ENCODE assay signal across 9 cellular contexts in the genomic region with DNA sequence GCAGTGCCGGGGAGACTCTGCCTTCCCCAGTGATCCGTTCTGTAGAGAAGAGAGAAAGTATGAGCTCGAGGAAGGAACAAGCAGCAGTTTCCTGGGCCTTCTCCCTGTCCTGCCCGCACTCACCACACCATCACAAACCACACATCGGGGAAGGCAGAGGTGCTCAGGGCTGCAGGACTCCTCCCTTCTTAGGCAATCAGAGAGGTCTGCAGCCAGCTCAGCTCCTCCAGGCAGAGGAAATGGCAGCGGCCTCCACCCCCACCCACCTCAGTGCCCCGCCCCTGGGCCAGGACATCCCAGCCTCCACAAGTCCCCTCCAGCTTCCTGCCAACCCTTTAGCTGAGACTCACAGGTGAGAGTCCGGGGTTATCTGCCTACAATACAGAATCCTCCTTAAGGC. TPM values are rescaled to one million over a fixed set of nuclear protein-coding genes. Genes with fewer than 3 reads are reported as not detected.
A peak's percentile ranks its signal among the peaks of the same experiment; 100 is the strongest.
DNase-seq lines count a peak whose midpoint lies in the region; ATAC-seq, FAIRE-seq and TF ChIP-seq lines count a peak whose summit lies in the region.
"Had no signal": no experiment of that assay in that cellular context is flagged by ENCODE, and none has a peak within 500 bp of the region (broad histone marks: within the 10 kb centered on the region; RNA-seq: fewer than 3 reads in every experiment).

No MANE protein-coding gene starts in this region.

- no peak for FAIRE-seq in RCC 7860 (lab: Jason Lieb, UNC)

- no peaks in the 10 kb centered on the region for H3K27me3 ChIP-seq in BLaER1

- peak overlapping the region; percentile 88 for H3K27ac Mint-ChIP-seq in activated naive CD8-positive, alpha-beta T cell treated with anti-CD3 and anti-CD28 coated beads, Interleukin-2, amount 10 ng/mL, durations not matched to agents 7 days and 5 days
- no peak overlapping the region for H3K27ac Mint-ChIP-seq in nephron progenitor cell

- POLR2A ChIA-PET in activated naive CD8-positive, alpha-beta T cell treated with anti-CD3 and anti-CD28 coated beads, Interleukin-2, amount 10 ng/mL, durations not matched to agents 7 days and 5 days (lab: Charles Lee): interaction anchor here (0.8 to 1.2 kb wide), 5 partner anchors 9 to 422 kb away, joined by 3 to 5 read pairs (median 5); partner anchors contain the start of gene CFAP20

- DNase-seq in RCC 7860 (ENCODE audit: low spot score) (peak; percentile 41), nephron progenitor cell (no peak), GM19238 (ENCODE audit: insufficient read length, low spot score) (no peak), DMS 273 (lab: John Stamatoyannopoulos, UW; ENCODE audit: unreplicated experiment) (no peak), NCI-H2227 (lab: John Stamatoyannopoulos, UW; ENCODE audit: unreplicated experiment) (no peak), NCI-H526 (lab: John Stamatoyannopoulos, UW) (no peak)
- DNase-seq in activated naive CD8-positive, alpha-beta T cell treated with anti-CD3 and anti-CD28 coated beads, Interleukin-2, amount 10 ng/mL, durations not matched to agents 7 days and 5 days: peak; percentile 75

- no peaks in the 10 kb centered on the region for H3K9me3 ChIP-seq in BLaER1

- peaks cover 6% of the 10 kb centered on the region for H3K36me3 Mint-ChIP-seq in activated naive CD8-positive, alpha-beta T cell treated with anti-CD3 and anti-CD28 coated beads, Interleukin-2, amount 10 ng/mL, durations not matched to agents 7 days and 5 days
- peaks cover 4% of the 10 kb centered on the region for H3K36me3 Mint-ChIP-seq in nephron progenitor cell (ENCODE audit: low read depth)

- peak overlapping the region; percentile 99 for H3K4me2 ChIP-seq in BLaER1

- H3K4me1 ChIP-seq in BLaER1: peaks cover 54% of the 10 kb centered on the region

- H3K9me3 Mint-ChIP-seq in activated naive CD8-positive, alpha-beta T cell treated with anti-CD3 and anti-CD28 coated beads, Interleukin-2, amount 10 ng/mL, durations not matched to agents 7 days and 5 days: no peaks in the 10 kb centered on the region
- H3K9me3 Mint-ChIP-seq in nephron progenitor cell: no peaks in the 10 kb centered on the region

- H3K4me3 Mint-ChIP-seq in activated naive CD8-positive, alpha-beta T cell treated with anti-CD3 and anti-CD28 coated beads, Interleukin-2, amount 10 ng/mL, durations not matched to agents 7 days and 5 days: peak overlapping the region; percentile 84
- H3K4me3 Mint-ChIP-seq in nephron progenitor cell: peak overlapping the region; percentile 44

- H3K4me3 ChIP-seq in BLaER1: no peak overlapping the region

- H3K4me1 Mint-ChIP-seq in activated naive CD8-positive, alpha-beta T cell treated with anti-CD3 and anti-CD28 coated beads, Interleukin-2, amount 10 ng/mL, durations not matched to agents 7 days and 5 days: peaks cover 45% of the 10 kb centered on the region
- H3K4me1 Mint-ChIP-seq in nephron progenitor cell: peaks cover 28% of the 10 kb centered on the region

- no peak overlapping the region for H3K9ac ChIP-seq in BLaER1

- peak; percentile 60 for ATAC-seq in activated naive CD8-positive, alpha-beta T cell treated with anti-CD3 and anti-CD28 coated beads, Interleukin-2, amount 10 ng/mL, durations not matched to agents 7 days and 5 days (ENCODE audit: low read depth)

- peaks cover 56% of the 10 kb centered on the region for H3K36me3 ChIP-seq in BLaER1

- no peak overlapping the region for H3K27ac ChIP-seq in BLaER1

- H3K27me3 Mint-ChIP-seq in activated naive CD8-positive, alpha-beta T cell treated with anti-CD3 and anti-CD28 coated beads, Interleukin-2, amount 10 ng/mL, durations not matched to agents 7 days and 5 days: no peaks in the 10 kb centered on the region
- H3K27me3 Mint-ChIP-seq in nephron progenitor cell (ENCODE audit: low read depth, poor library complexity): peaks cover 3% of the 10 kb centered on the region

- peaks cover 64% of the 10 kb centered on the region for H4K20me1 ChIP-seq in BLaER1

- TF ChIP-seq CTCF in nephron progenitor cell (IDR thresholded peaks at IDR 0.05): no peak

RNA-seq across cellular contexts. Expression of gene ZNF319, which starts 2.0 kb away (rescaled TPM):
- total RNA-seq in activated naive CD8-positive, alpha-beta T cell treated with anti-CD3 and anti-CD28 coated beads, Interleukin-2, amount 10 ng/mL, durations not matched to agents 7 days and 5 days: 10 to 100 TPM; 21.5 to 21.8 TPM

RNA-seq across cellular contexts. Expression of gene USB1, which starts 2.7 kb away (rescaled TPM):
- total RNA-seq in activated naive CD8-positive, alpha-beta T cell treated with anti-CD3 and anti-CD28 coated beads, Interleukin-2, amount 10 ng/mL, durations not matched to agents 7 days and 5 days: 10 to 100 TPM; 47.4 to 53.9 TPM

RNA-seq across cellular contexts. Expression of gene MMP15, which starts 27.1 kb away (rescaled TPM):
- total RNA-seq in activated naive CD8-positive, alpha-beta T cell treated with anti-CD3 and anti-CD28 coated beads, Interleukin-2, amount 10 ng/mL, durations not matched to agents 7 days and 5 days: under 1 TPM; 0.61 to 0.62 TPM

RNA-seq across cellular contexts. Expression of gene CNGB1, which starts 27.6 kb away (rescaled TPM):
- not detected for total RNA-seq in activated naive CD8-positive, alpha-beta T cell treated with anti-CD3 and anti-CD28 coated beads, Interleukin-2, amount 10 ng/mL, durations not matched to agents 7 days and 5 days
- total RNA-seq: SK-MEL-5 had no signal

Comparison
In these comparisons a context has a peak if more than half of its experiments do, and no peak if none do; other contexts are left out.
1. DNase-seq: peak in RCC 7860 (single experiment) and activated naive CD8-positive, alpha-beta T cell treated with anti-CD3 and anti-CD28 coated beads, Interleukin-2, amount 10 ng/mL, durations not matched to agents 7 days and 5 days (single experiment); none in nephron progenitor cell (single experiment), GM19238 (single experiment), DMS 273 (single experiment), NCI-H2227 (single experiment) and NCI-H526 (0 of 2).